Comparison of ENCODE assay signal across 1 cellular context in the genomic region with DNA sequence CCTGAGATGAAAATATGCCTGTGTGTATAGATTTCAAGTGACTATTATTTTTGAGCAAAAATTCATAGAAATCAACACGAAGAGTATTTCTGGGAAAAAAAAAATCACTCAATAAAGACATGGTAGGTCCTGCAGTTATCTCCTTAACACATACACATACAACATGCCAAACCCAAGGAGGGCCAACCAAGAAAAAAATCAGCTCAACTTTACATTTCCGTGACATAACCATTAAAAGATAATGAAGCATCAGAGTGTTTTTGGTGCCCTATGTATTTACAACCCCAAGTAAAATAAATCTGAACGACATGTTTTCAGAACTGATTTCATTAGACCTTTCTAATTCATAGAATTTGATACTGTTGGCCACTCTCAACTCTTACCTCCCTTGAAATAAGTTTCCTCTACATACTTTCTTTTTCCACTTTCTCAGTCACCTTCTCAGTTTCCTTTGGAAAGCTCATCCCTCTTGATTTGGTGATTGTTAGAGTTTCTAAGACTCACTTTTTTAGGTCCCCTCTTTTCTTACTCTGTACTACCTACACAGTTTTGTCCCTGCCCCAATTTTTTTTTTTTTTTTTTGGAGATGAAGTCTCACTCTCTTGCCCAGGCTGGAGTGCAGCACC.
TF ChIP-seq lines count a peak whose summit lies in the region.

No MANE protein-coding gene starts in this region.

TF ChIP-seq in K562, 482 proteins besides CTCF, POLR2A, EP300 and RAD21:
- TF ChIP-seq KDM1A (IDR thresholded peaks at IDR 0.05) (peak; percentile 51 to 52; a peak in 3 of 4 replicates), ZNF778 (CRISPR knock-in tag; IDR thresholded peaks at IDR 0.05) (no peak), HDAC3 (IDR thresholded peaks at IDR 0.05; ENCODE audit: borderline replicate concordance, partially characterized antibody) (no peak), TAL1 (IDR thresholded peaks at IDR 0.05) (peak; percentile 30; the same call in 1 of the 2 replicates), RBM22 (IDR thresholded peaks at IDR 0.05; ENCODE audit: low read depth, low read length, poor library complexity, severe bottlenecking) (peak; percentile 65), TCF3 (CRISPR knock-in tag; IDR thresholded peaks at IDR 0.05) (peak; percentile 55), JUND (IDR thresholded peaks at IDR 0.05; ENCODE audit: borderline replicate concordance, low read depth, low read length) (no peak), JUND (tag; IDR thresholded peaks at IDR 0.05; ENCODE audit: borderline replicate concordance, low read depth, low read length) (no peak), ARID1B (IDR thresholded peaks at IDR 0.05) (peak; percentile 42; the same call in 1 of the 2 replicates), MNT (conservative IDR thresholded peaks at IDR 0.05) (0 out of 4 replicates have a peak, but pooled peaks have one; percentile 20 to 21), CBFA2T3 (IDR thresholded peaks at IDR 0.05) (peak; percentile 38; the same call in 1 of the 2 replicates), HEY1 (CRISPR knock-in tag; IDR thresholded peaks at IDR 0.05; ENCODE audit: borderline replicate concordance) (no peak), SMARCA4 (IDR thresholded peaks at IDR 0.05) (peak; percentile 23; the same call in 1 of the 2 replicates), NCOR1 (IDR thresholded peaks at IDR 0.05) (peak; percentile 24; the same call in 1 of the 2 replicates)
TF ChIP-seq in K562: peak in this region for 9.
